19 cellular contexts compared by ENCODE assay signal in genomic region chr6:34600796-34601195, GRCh38. TPM values are rescaled to one million over a fixed set of nuclear protein-coding genes. Genes with fewer than 3 reads are reported as not detected.
DNase-seq lines count a peak whose midpoint lies in the region; ATAC-seq and TF ChIP-seq lines count a peak whose summit lies in the region.
"Had no signal": no experiment of that assay in that cellular context is flagged by ENCODE, and none has a peak within 500 bp of the region (broad histone marks: within the 10 kb centered on the region; RNA-seq: fewer than 3 reads in every experiment).

No MANE protein-coding gene starts in this region.

- H3K27ac ChIP-seq in cardiac muscle cell (peak overlapping the region; percentile 64), VCaP (peak overlapping the region; percentile 98), subcutaneous abdominal adipose tissue (ENCODE audit: low read depth, low read length) (peak overlapping the region; percentile 88), mesenchymal stem cell (ENCODE audit: low read length, poor library complexity, severe bottlenecking) (no peak overlapping the region)
- H3K27ac ChIP-seq: SJCRH30 had no signal

- H3K4me3 Mint-ChIP-seq in glutamatergic neuron (ENCODE audit: unreplicated experiment): peak overlapping the region; percentile 20
- H3K4me3 Mint-ChIP-seq: B cell had no signal

- no peak overlapping the region for H4K8ac ChIP-seq in mesenchymal stem cell (ENCODE audit: low read length)

- peaks cover 3% of the 10 kb centered on the region for H3K9me3 Mint-ChIP-seq in glutamatergic neuron (ENCODE audit: unreplicated experiment)

- H3K79me1 ChIP-seq in mesenchymal stem cell (replicated peaks; ENCODE audit: low read length, poor library complexity, severe bottlenecking): peaks cover 40% of the 10 kb centered on the region

- H3K27ac Mint-ChIP-seq in glutamatergic neuron (ENCODE audit: unreplicated experiment): peak overlapping the region; percentile 40
- H3K27ac Mint-ChIP-seq: B cell had no signal

- intact Hi-C loops in left cardiac atrium (cut with DNase I): loop anchor here in 1 of 2 donors (10.0 kb wide), 1 partner anchor 406 kb away; no protein-coding TSS in a partner anchor

- no peak overlapping the region for H3K4me3 ChIP-seq in cardiac muscle cell
- H3K4me3 ChIP-seq in subcutaneous abdominal adipose tissue (ENCODE audit: low read depth in 1 of 5, low read length in 5 of 5): no peak overlapping the region
- no peak overlapping the region for H3K4me3 ChIP-seq in mesenchymal stem cell (ENCODE audit: insufficient read depth in 1 of 2, low read depth in 1 of 2, low read length in 2 of 2)
- H3K4me3 ChIP-seq: A549, MG63, SJCRH30 had no signal

- TF ChIP-seq CTCF in cardiac muscle cell (IDR thresholded peaks at IDR 0.05; ENCODE audit: low read depth, low read length) (no peak), VCaP (conservative IDR thresholded peaks at IDR 0.05) (no peak), glutamatergic neuron (IDR thresholded peaks at IDR 0.05; ENCODE audit: partially characterized antibody, unreplicated experiment) (no peak), GM10266 (IDR thresholded peaks at IDR 0.05; ENCODE audit: control insufficient read depth, insufficient read depth, low read depth, missing control alignments) (no peak)

- H3K14ac ChIP-seq in mesenchymal stem cell (ENCODE audit: low read length in 2 of 2): no peak overlapping the region

- no peak overlapping the region for H2BK120ac ChIP-seq in mesenchymal stem cell (ENCODE audit: low read depth, low read length)

- no peak overlapping the region for H3K18ac ChIP-seq in mesenchymal stem cell (ENCODE audit: low read depth in 1 of 2, low read length in 2 of 2)

- H2BK5ac ChIP-seq in mesenchymal stem cell (ENCODE audit: low read depth, low read length, poor library complexity, severe bottlenecking): no peak overlapping the region

- no peak overlapping the region for H2AK5ac ChIP-seq in mesenchymal stem cell (ENCODE audit: low read length, severe bottlenecking)

- H3K4me2 ChIP-seq in mesenchymal stem cell (ENCODE audit: low read length, poor library complexity, severe bottlenecking): no peak overlapping the region
- H3K4me2 ChIP-seq: A549 had no signal

- no peak overlapping the region for H3K4ac ChIP-seq in mesenchymal stem cell (ENCODE audit: low read depth in 1 of 2, low read length in 2 of 2)

- H3K23ac ChIP-seq in mesenchymal stem cell (ENCODE audit: low read length in 2 of 2): no peak overlapping the region

- DNase-seq in cardiac muscle cell (ENCODE audit: low read depth in 1 of 2, low spot score in 1 of 2): no peak
- DNase-seq in left cardiac atrium: no peak
- DNase-seq in glutamatergic neuron: no peak
- DNase-seq in GM10266 (ENCODE audit: extremely low spot score): no peak
- DNase-seq in mesenchymal stem cell: no peak
- DNase-seq: GDM1, MG63, NCI-H2081 treated with DMSO at 0.1 percent for 48 hours, NCI-H510A, NCI-H748 treated with DMSO at 0.1 percent for 48 hours, SJCRH30 had no signal

- 100% methylated on average over 2 of the region's 4 CpGs for WGBS in mesenchymal stem cell

- no peaks in the 10 kb centered on the region for H3K27me3 ChIP-seq in cardiac muscle cell
- no peaks in the 10 kb centered on the region for H3K27me3 ChIP-seq in subcutaneous abdominal adipose tissue (ENCODE audit: control insufficient read depth in 5 of 5, insufficient read depth in 4 of 5, low read length in 5 of 5)
- H3K27me3 ChIP-seq in mesenchymal stem cell (ENCODE audit: control insufficient read depth in 1 of 2, insufficient read depth in 1 of 2, low read length in 2 of 2): no peaks in the 10 kb centered on the region
- H3K27me3 ChIP-seq: MG63, SJCRH30 had no signal

- H3K4me1 ChIP-seq in cardiac muscle cell (ENCODE audit: low read depth): peaks cover 30% of the 10 kb centered on the region
- H3K4me1 ChIP-seq in subcutaneous abdominal adipose tissue (ENCODE audit: control insufficient read depth in 5 of 5, insufficient read depth in 5 of 5, low read length in 5 of 5): peaks cover 0 to 64% (median 61%) of the 10 kb centered on the region in 5 donors
- peaks cover 13% of the 10 kb centered on the region for H3K4me1 ChIP-seq in mesenchymal stem cell (ENCODE audit: control insufficient read depth, insufficient read depth, low read depth, low read length)
- H3K4me1 ChIP-seq: SJCRH30 had no signal

- no peak overlapping the region for H4K91ac ChIP-seq in mesenchymal stem cell (ENCODE audit: low read length)

- H3K36me3 Mint-ChIP-seq in glutamatergic neuron (ENCODE audit: unreplicated experiment): no peaks in the 10 kb centered on the region

- ATAC-seq in left cardiac atrium: no peak
- no peak for ATAC-seq in HG03175 (IDR thresholded peaks at IDR 0.05; ENCODE audit: unreplicated experiment)
- ATAC-seq: A549, Panc1 had no signal

- H3K9me3 ChIP-seq in cardiac muscle cell (ENCODE audit: low read depth) (no peaks in the 10 kb centered on the region), subcutaneous abdominal adipose tissue (ENCODE audit: control insufficient read depth in 5 of 5, low read length in 5 of 5) (no peaks in the 10 kb centered on the region), mesenchymal stem cell (ENCODE audit: control insufficient read depth, low read length) (no peaks in the 10 kb centered on the region)
- H3K9me3 ChIP-seq: A549, MG63, SJCRH30 had no signal

- no peak overlapping the region for H2AFZ ChIP-seq in mesenchymal stem cell (ENCODE audit: low read depth, low read length)

- peak overlapping the region in 1 of 5 donors; percentile 57 for H3K9ac ChIP-seq in subcutaneous abdominal adipose tissue (ENCODE audit: low read length in 5 of 5)
- H3K9ac ChIP-seq in mesenchymal stem cell (ENCODE audit: low read length): no peak overlapping the region

- no peak overlapping the region for H2BK12ac ChIP-seq in mesenchymal stem cell (ENCODE audit: low read length in 2 of 2)

- peaks cover 46% of the 10 kb centered on the region for H3K4me1 Mint-ChIP-seq in glutamatergic neuron (ENCODE audit: low read depth, unreplicated experiment)

- H3K36me3 ChIP-seq in cardiac muscle cell (peaks cover 3% of the 10 kb centered on the region), subcutaneous abdominal adipose tissue (ENCODE audit: control insufficient read depth in 5 of 5, insufficient read depth in 5 of 5, low read length in 5 of 5) (peaks cover 0 to 6% (median 5%) of the 10 kb centered on the region in 5 donors), mesenchymal stem cell (ENCODE audit: control insufficient read depth in 1 of 2, insufficient read depth in 2 of 2, low read depth in 1 of 2, low read length in 2 of 2) (peaks cover 0 to 12% of the 10 kb centered on the region in 2 experiments)
- H3K36me3 ChIP-seq: MG63 had no signal

- no peak overlapping the region for H2BK15ac ChIP-seq in mesenchymal stem cell (ENCODE audit: low read depth, poor library complexity, severe bottlenecking)

- H3K27me3 Mint-ChIP-seq in glutamatergic neuron (ENCODE audit: unreplicated experiment): peaks cover 3% of the 10 kb centered on the region
- H3K27me3 Mint-ChIP-seq: B cell had no signal

RNA-seq across cellular contexts. Expression of gene SPDEF, which starts 44.7 kb away (rescaled TPM):
- total RNA-seq in cardiac muscle cell (0.42 and 1.1 TPM in 2 replicates), left cardiac atrium (under 1 TPM in 1 of 2 donors, not detected in 1; 0.16 TPM), glutamatergic neuron (ENCODE audit: unreplicated experiment) (not detected)
- polyA plus RNA-seq in cardiac muscle cell: 0.96 TPM in 1 of 2 replicates, not detected in the other
- not detected for polyA plus RNA-seq in mesenchymal stem cell (2013, experiment 1 of 2)
- 0.05 TPM for polyA plus RNA-seq in mesenchymal stem cell (2013, experiment 2 of 2)
- total RNA-seq: B cell, H4, LHCN-M2, SJCRH30 had no signal
